ENCODE assay signal across 1 cellular context in genomic region chr2:224143521-224143920, GRCh38.
TF ChIP-seq lines count a peak whose summit lies in the region.

No MANE protein-coding gene starts in this region.

TF ChIP-seq in A549, 52 proteins besides CTCF, POLR2A, EP300 and RAD21 (continued from another document):
- TF ChIP-seq REST (IDR thresholded peaks at IDR 0.05), result no peak
- TF ChIP-seq HOXB5 (CRISPR knock-in tag; IDR thresholded peaks at IDR 0.05), result no peak
- no peak for TF ChIP-seq KDM1A (IDR thresholded peaks at IDR 0.05; ENCODE audit: low read depth)
- no peak for TF ChIP-seq SMC3 (IDR thresholded peaks at IDR 0.05)
- no peak for TF ChIP-seq RCOR1 (IDR thresholded peaks at IDR 0.05; ENCODE audit: low read depth, low read length)
- TF ChIP-seq ATOH8 (CRISPR knock-in tag; IDR thresholded peaks at IDR 0.05; ENCODE audit: low read depth), result no peak
- TF ChIP-seq ESRRA (IDR thresholded peaks at IDR 0.05; ENCODE audit: borderline replicate concordance, low read length), result no peak
- TF ChIP-seq NFE2L2 (conservative IDR thresholded peaks at IDR 0.05; ENCODE audit: low read length), result no peak
- TF ChIP-seq CHD2 (IDR thresholded peaks at IDR 0.05; ENCODE audit: low read length, partially characterized antibody), result no peak
- no peak for TF ChIP-seq HOXA7 (CRISPR knock-in tag; IDR thresholded peaks at IDR 0.05)
- TF ChIP-seq EHF (CRISPR knock-in tag; IDR thresholded peaks at IDR 0.05), result no peak
- TF ChIP-seq MAZ (IDR thresholded peaks at IDR 0.05; ENCODE audit: borderline replicate concordance, low read depth, low read length), result no peak
- TF ChIP-seq EHMT2 (IDR thresholded peaks at IDR 0.05; ENCODE audit: low read depth), result no peak
- TF ChIP-seq POLR2AphosphoS2 (conservative IDR thresholded peaks at IDR 0.05; ENCODE audit: low read length), result no peak
- TF ChIP-seq BCL3 (IDR thresholded peaks at IDR 0.05), result no peak
- no peak for TF ChIP-seq KDM5A (IDR thresholded peaks at IDR 0.05)
- TF ChIP-seq MYC (IDR thresholded peaks at IDR 0.05; ENCODE audit: borderline replicate concordance, low read length), result no peak
